Comparison of ENCODE assay signal across 9 cellular contexts in the genomic region with DNA sequence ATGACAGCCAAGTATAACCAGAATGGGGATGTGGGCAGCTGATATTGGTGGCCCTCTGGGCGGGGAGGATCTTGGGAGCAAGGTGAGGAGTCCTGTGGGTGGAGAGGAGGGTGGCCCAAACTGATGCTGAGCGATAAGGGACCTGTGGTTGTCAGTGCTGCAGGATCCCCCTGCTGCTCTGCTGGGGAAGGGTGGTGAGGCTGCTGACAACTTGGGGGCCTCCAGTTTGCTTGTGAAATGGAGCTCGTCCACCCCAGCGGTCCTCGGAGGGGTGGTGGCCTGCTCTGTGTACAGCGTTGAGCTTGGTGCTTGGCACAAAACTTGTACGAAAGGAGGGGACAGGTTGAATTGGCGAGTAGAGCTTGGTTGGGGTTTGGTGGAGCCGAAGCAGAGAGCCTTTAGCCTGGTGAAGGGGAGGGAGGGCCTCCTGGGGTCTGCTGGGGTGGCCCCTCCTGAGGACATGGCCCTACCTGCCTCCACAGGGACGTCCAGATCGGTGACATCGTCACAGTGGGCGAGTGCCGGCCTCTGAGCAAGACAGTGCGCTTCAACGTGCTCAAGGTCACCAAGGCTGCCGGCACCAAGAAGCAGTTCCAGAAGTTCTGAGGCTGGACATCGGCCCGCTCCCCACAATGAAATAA. TPM values are rescaled to one million over a fixed set of nuclear protein-coding genes. Genes with fewer than 3 reads are reported as not detected.
A peak's percentile ranks its signal among the peaks of the same experiment; 100 is the strongest.
DNase-seq lines count a peak whose midpoint lies in the region; ATAC-seq and TF ChIP-seq lines count a peak whose summit lies in the region.
"Had no signal": no experiment of that assay in that cellular context is flagged by ENCODE, and none has a peak within 500 bp of the region (broad histone marks: within the 10 kb centered on the region; RNA-seq: fewer than 3 reads in every experiment).

No MANE protein-coding gene starts in this region.

- peaks cover 29% of the 10 kb centered on the region for H3K36me3 Mint-ChIP-seq in activated naive CD4-positive, alpha-beta T cell treated with anti-CD3 and anti-CD28 coated beads, Interleukin-2, amount 50 U/mL, for 24 hours

- peaks cover 49% of the 10 kb centered on the region for H3K4me1 Mint-ChIP-seq in activated naive CD4-positive, alpha-beta T cell treated with anti-CD3 and anti-CD28 coated beads, Interleukin-2, amount 50 U/mL, for 24 hours

- no peak for TF ChIP-seq CTCF in 22Rv1 (IDR thresholded peaks at IDR 0.05)

- H3K4me3 Mint-ChIP-seq in activated naive CD4-positive, alpha-beta T cell treated with anti-CD3 and anti-CD28 coated beads, Interleukin-2, amount 50 U/mL, for 24 hours: peak overlapping the region; percentile 98

- H3K27ac ChIP-seq in 22Rv1 (peak overlapping the region; percentile 98), HUES48 (ENCODE audit: low read depth, low read length) (peak overlapping the region; percentile 96), mesodermal cell (ENCODE audit: low read depth, low read length, severe bottlenecking) (peak overlapping the region; percentile 16)

- no peaks in the 10 kb centered on the region for H3K9me3 Mint-ChIP-seq in activated naive CD4-positive, alpha-beta T cell treated with anti-CD3 and anti-CD28 coated beads, Interleukin-2, amount 50 U/mL, for 24 hours

- 95 to 96% methylated on average over 16 to 18 of the region's 19 CpGs for WGBS in mesodermal cell (ENCODE audit: insufficient coverage in 2 of 2), 2 experiments

- peaks cover 27% of the 10 kb centered on the region for H3K4me1 ChIP-seq in HUES48 (ENCODE audit: control insufficient read depth, insufficient read depth, low read length)
- H3K4me1 ChIP-seq in mesodermal cell (ENCODE audit: control insufficient read depth, insufficient read depth, low read length, poor library complexity, severe bottlenecking): peaks cover 24% of the 10 kb centered on the region

- DNase-seq in HuH-7.5 (ENCODE audit: low spot score) (no peak), NCI-H524 treated with DMSO at 0.1 percent for 48 hours (lab: John Stamatoyannopoulos, UW) (no peak)
- DNase-seq: activated gamma-delta T cell had no signal

- H3K27me3 Mint-ChIP-seq in activated naive CD4-positive, alpha-beta T cell treated with anti-CD3 and anti-CD28 coated beads, Interleukin-2, amount 50 U/mL, for 24 hours: no peaks in the 10 kb centered on the region

- ATAC-seq in GM21447 (IDR thresholded peaks at IDR 0.05; ENCODE audit: unreplicated experiment) (no peak), GM21717 (IDR thresholded peaks at IDR 0.05; ENCODE audit: unreplicated experiment) (no peak)

- H3K36me3 ChIP-seq in HUES48 (ENCODE audit: control insufficient read depth, insufficient read depth, low read length): peaks cover 33% of the 10 kb centered on the region
- peaks cover 39% of the 10 kb centered on the region for H3K36me3 ChIP-seq in mesodermal cell (ENCODE audit: control insufficient read depth, insufficient read depth, low read length)

- H3K27me3 ChIP-seq in HUES48 (ENCODE audit: control insufficient read depth, insufficient read depth, low read length): no peaks in the 10 kb centered on the region

- H3K27ac Mint-ChIP-seq in activated naive CD4-positive, alpha-beta T cell treated with anti-CD3 and anti-CD28 coated beads, Interleukin-2, amount 50 U/mL, for 24 hours: peak overlapping the region; percentile 98

- H3K9me3 ChIP-seq in HUES48 (ENCODE audit: control insufficient read depth, insufficient read depth, low read length) (no peaks in the 10 kb centered on the region), mesodermal cell (ENCODE audit: control insufficient read depth, low read length) (no peaks in the 10 kb centered on the region)

- H3K9ac ChIP-seq in HUES48 (ENCODE audit: low read depth, low read length): no peak overlapping the region

- H3K4me3 ChIP-seq in HUES48 (ENCODE audit: low read depth, low read length): no peak overlapping the region
- H3K4me3 ChIP-seq in mesodermal cell (ENCODE audit: extremely low read depth, insufficient read depth, low read length, poor library complexity, severe bottlenecking): peak overlapping the region; percentile 2

RNA-seq across cellular contexts. Expression of a gene that starts 2.9 kb away (rescaled TPM):
- 3,137 TPM for polyA plus RNA-seq in mesodermal cell (2013, experiment 1 of 2)
- 2,791 TPM for polyA plus RNA-seq in mesodermal cell (2013, experiment 2 of 2)

RNA-seq across cellular contexts. Expression of a gene that starts 11.7 kb away (rescaled TPM):
- polyA plus RNA-seq in mesodermal cell (2013, experiment 1 of 2): 2,575 TPM
- polyA plus RNA-seq in mesodermal cell (2013, experiment 2 of 2): 2,385 TPM

RNA-seq across cellular contexts. Expression of a gene that starts 13.3 kb away (rescaled TPM):
- polyA plus RNA-seq in mesodermal cell (2013, experiment 1 of 2): 46.7 TPM
- polyA plus RNA-seq in mesodermal cell (2013, experiment 2 of 2): 39.4 TPM

RNA-seq across cellular contexts. Expression of a gene that starts 25.1 kb away (rescaled TPM):
- polyA plus RNA-seq in mesodermal cell (2013, experiment 1 of 2): 2.2 TPM
- 2.5 TPM for polyA plus RNA-seq in mesodermal cell (2013, experiment 2 of 2)

RNA-seq across cellular contexts. Expression of a gene that starts 28.7 kb away (rescaled TPM):
- polyA plus RNA-seq in mesodermal cell (2013, experiment 1 of 2): 13.7 TPM
- polyA plus RNA-seq in mesodermal cell (2013, experiment 2 of 2): 13.1 TPM

Comparison
In these comparisons a context has a peak if more than half of its experiments do, and no peak if none do; other contexts are left out.
1. H3K27ac ChIP-seq: peak in every context shown above with its lines; median percentile 98 in 22Rv1; 96 in HUES48; 16 in mesodermal cell.